ENCODE assay signal across 1 cellular context in genomic region chr11:76277298-76278175, GRCh38.
TF ChIP-seq lines count a peak whose summit lies in the region.

No MANE protein-coding gene starts in this region.

TF ChIP-seq in GM23338, 12 proteins besides CTCF, POLR2A, EP300 and RAD21 (continued from another document):
- no peak for TF ChIP-seq ETS1 (IDR thresholded peaks at IDR 0.05)
- no peak for TF ChIP-seq EZH2 (IDR thresholded peaks at IDR 0.05; ENCODE audit: low read depth, unreplicated experiment)
- no peak for TF ChIP-seq STAT1 (IDR thresholded peaks at IDR 0.05; ENCODE audit: unreplicated experiment)
- no peak for TF ChIP-seq ZNF331 (CRISPR knock-in tag; IDR thresholded peaks at IDR 0.05; ENCODE audit: low read depth)
- no peak for TF ChIP-seq NANOG (IDR thresholded peaks at IDR 0.05; ENCODE audit: borderline replicate concordance)
- TF ChIP-seq EZH2phosphoT487 (IDR thresholded peaks at IDR 0.05; ENCODE audit: unreplicated experiment): no peak
- no peak for TF ChIP-seq ZNF462 (CRISPR knock-in tag; IDR thresholded peaks at IDR 0.05)
- TF ChIP-seq ZNF114 (CRISPR knock-in tag; IDR thresholded peaks at IDR 0.05): no peak
- no peak for TF ChIP-seq POLR2AphosphoS5 (IDR thresholded peaks at IDR 0.05; ENCODE audit: low read depth)
- no peak for TF ChIP-seq JUNB (IDR thresholded peaks at IDR 0.05; ENCODE audit: unreplicated experiment)
- TF ChIP-seq CREB1 (CRISPR knock-in tag; IDR thresholded peaks at IDR 0.05; ENCODE audit: low read depth): no peak
